ENCODE assay signal across 8 cellular contexts in the genomic region with DNA sequence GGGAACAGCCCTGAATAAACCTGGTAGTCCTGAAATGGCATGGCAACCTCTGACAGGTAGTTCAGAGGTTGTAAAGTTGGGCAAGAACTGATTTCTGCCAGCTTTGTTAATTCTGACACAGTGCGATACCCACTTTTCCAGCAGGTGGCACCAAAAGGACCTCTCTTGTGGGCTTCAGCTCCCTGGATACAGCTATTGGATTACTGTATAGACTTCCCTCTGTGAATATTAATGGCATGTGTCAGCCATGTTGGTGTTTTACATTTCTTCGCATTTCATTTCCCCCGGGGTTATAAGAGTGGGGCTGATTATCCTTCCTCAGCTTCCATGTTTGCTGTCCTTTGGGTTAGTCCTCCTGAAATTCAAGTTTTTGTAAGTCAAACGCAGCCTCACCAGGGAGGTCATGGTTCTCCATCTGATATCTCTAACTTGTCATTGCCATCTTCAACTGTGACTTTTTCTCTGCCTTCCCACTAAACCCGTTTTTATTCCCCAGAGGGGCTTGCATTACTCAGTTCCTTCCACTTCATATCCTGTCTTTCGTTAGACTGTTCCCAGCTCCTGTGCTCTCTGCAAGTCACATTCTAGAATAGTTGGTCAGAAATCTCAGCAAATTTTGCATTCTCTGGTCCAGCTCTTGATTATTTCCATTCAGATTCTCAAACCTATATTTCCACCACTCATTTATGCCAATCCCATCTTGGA.
DNase-seq lines count a peak whose midpoint lies in the region; ATAC-seq and TF ChIP-seq lines count a peak whose summit lies in the region.

No MANE protein-coding gene starts in this region.

- H3K36me3 Mint-ChIP-seq in endothelial cell (ENCODE audit: low read depth, unreplicated experiment) = no peaks in the 10 kb centered on the region
- H3K36me3 Mint-ChIP-seq in mesothelial cell of epicardium = no peaks in the 10 kb centered on the region

- no peak for TF ChIP-seq POLR2A in upper lobe of left lung (IDR thresholded peaks at IDR 0.05)

- no peaks in the 10 kb centered on the region for H3K4me1 ChIP-seq in upper lobe of left lung

- H3K4me3 Mint-ChIP-seq in endothelial cell (ENCODE audit: unreplicated experiment) = no peak overlapping the region
- H3K4me3 Mint-ChIP-seq in mesothelial cell of epicardium = no peak overlapping the region

- TF ChIP-seq EP300 in upper lobe of left lung (IDR thresholded peaks at IDR 0.05) = no peak

- 49 to 52% methylated on average over 6 of the region's 6 CpGs for WGBS in upper lobe of left lung, 2 donors

- H3K9me3 ChIP-seq in MG63 = no peaks in the 10 kb centered on the region
- H3K9me3 ChIP-seq in upper lobe of left lung = no peaks in the 10 kb centered on the region

- H3K27ac Mint-ChIP-seq in endothelial cell (ENCODE audit: unreplicated experiment) = no peak overlapping the region
- no peak overlapping the region for H3K27ac Mint-ChIP-seq in mesothelial cell of epicardium

- no peak overlapping the region for H3K27ac ChIP-seq in upper lobe of left lung

- H3K4me1 Mint-ChIP-seq in endothelial cell (ENCODE audit: unreplicated experiment) (peaks cover 8% of the 10 kb centered on the region), mesothelial cell of epicardium (no peaks in the 10 kb centered on the region)

- in situ Hi-C loops in ACHN (cut with HindIII; ENCODE audit: low pct_ligation_motif_present, low pct_unique_long_range_greater_than_20kb, low sequenced_read_pairs) = no loop called here

- peak; percentile 75 for TF ChIP-seq CTCF in GM12872 (IDR thresholded peaks at IDR 0.05; ENCODE audit: insufficient read depth, low read depth, low read length)
- peak; percentile 68 for TF ChIP-seq CTCF in endothelial cell (IDR thresholded peaks at IDR 0.05; ENCODE audit: unreplicated experiment)
- peak; percentile 73 for TF ChIP-seq CTCF in mesothelial cell of epicardium (IDR thresholded peaks at IDR 0.05; ENCODE audit: unreplicated experiment)
- peak; percentile 34 to 65 (median 60) for TF ChIP-seq CTCF in upper lobe of left lung (IDR thresholded peaks at IDR 0.05)

- ATAC-seq in upper lobe of left lung (ENCODE audit: low FRiP score in 2 of 2) (peak; percentile 69 to 73), HG02973 (IDR thresholded peaks at IDR 0.05; ENCODE audit: unreplicated experiment) (no peak)

- DNase-seq in ACHN (peak; percentile 60), MG63 (peak; percentile 52), SK-N-DZ (ENCODE audit: low spot score) (peak; percentile 71), endothelial cell (ENCODE audit: low spot score) (peak; percentile 63), mesothelial cell of epicardium (ENCODE audit: low spot score in 2 of 2, unreplicated experiment in 2 of 2) (peak in 1 of 2 experiments; percentile 55), upper lobe of left lung (peak in 1 of 2 donors; percentile 59)

- no peaks in the 10 kb centered on the region for H3K9me3 Mint-ChIP-seq in endothelial cell (ENCODE audit: unreplicated experiment)
- H3K9me3 Mint-ChIP-seq in mesothelial cell of epicardium = no peaks in the 10 kb centered on the region

- H3K27me3 ChIP-seq in MG63 (no peaks in the 10 kb centered on the region), upper lobe of left lung (no peaks in the 10 kb centered on the region)

- H3K27me3 Mint-ChIP-seq in endothelial cell (ENCODE audit: unreplicated experiment) (no peaks in the 10 kb centered on the region), mesothelial cell of epicardium (ENCODE audit: low read depth) (peaks cover 8% of the 10 kb centered on the region)

- H3K4me3 ChIP-seq in MG63 (no peak overlapping the region), upper lobe of left lung (no peak overlapping the region)

- no peaks in the 10 kb centered on the region for H3K36me3 ChIP-seq in MG63
- no peaks in the 10 kb centered on the region for H3K36me3 ChIP-seq in upper lobe of left lung
